In genomic region chr2:241560181-241560882, GRCh38 we compare ENCODE assay signal across 2 cellular contexts.
A peak's percentile ranks its signal among the peaks of the same experiment; 100 is the strongest.
TF ChIP-seq lines count a peak whose summit lies in the region.

No MANE protein-coding gene starts in this region.

TF ChIP-seq in HepG2, 621 proteins besides CTCF, POLR2A, EP300 and RAD21 (continues in another document):
- TF ChIP-seq SRF (IDR thresholded peaks at IDR 0.05; ENCODE audit: low read depth, low read length) (no peak), ZXDC (CRISPR knock-in tag; IDR thresholded peaks at IDR 0.05) (no peak), HCFC1 (IDR thresholded peaks at IDR 0.05; ENCODE audit: low read depth, low read length) (no peak), MYC (CRISPR knock-in tag; IDR thresholded peaks at IDR 0.05; ENCODE audit: borderline replicate concordance) (0 out of 2 replicates have a peak, but pooled peaks have one; percentile 28), ZNF616 (CRISPR knock-in tag; IDR thresholded peaks at IDR 0.05; ENCODE audit: low read depth) (no peak), ZNF646 (CRISPR knock-in tag; IDR thresholded peaks at IDR 0.05) (peak; percentile 39; the same call in 1 of the 2 replicates), ZNF709 (CRISPR knock-in tag; IDR thresholded peaks at IDR 0.05) (peak; percentile 42; the same call in 1 of the 2 replicates), NFIB (CRISPR knock-in tag; IDR thresholded peaks at IDR 0.05; ENCODE audit: borderline replicate concordance) (no peak), NR2F2 (IDR thresholded peaks at IDR 0.05; ENCODE audit: borderline replicate concordance, low read depth) (no peak), TP53 (CRISPR knock-in tag; conservative IDR thresholded peaks at IDR 0.05) (no peak), ARNT2 (CRISPR knock-in tag; IDR thresholded peaks at IDR 0.05; ENCODE audit: low read depth) (no peak), ZFP36L1 (CRISPR knock-in tag; IDR thresholded peaks at IDR 0.05) (peak; percentile 76; the same call in 1 of the 2 replicates), MYPOP (CRISPR knock-in tag; IDR thresholded peaks at IDR 0.05) (no peak), ZNF563 (CRISPR knock-in tag; IDR thresholded peaks at IDR 0.05) (peak; percentile 77; the same call in 1 of the 2 replicates), ZNF468 (CRISPR knock-in tag; IDR thresholded peaks at IDR 0.05) (0 out of 2 replicates have a peak, but pooled peaks have one; percentile 55)

TF ChIP-seq in GM12891, 5 proteins besides CTCF, POLR2A, EP300 and RAD21:
- TF ChIP-seq POLR2AphosphoS5 (IDR thresholded peaks at IDR 0.05; ENCODE audit: low read depth, low read length) (no peak), POU2F2 (IDR thresholded peaks at IDR 0.05; ENCODE audit: low read depth, low read length) (no peak), TAF1 (IDR thresholded peaks at IDR 0.05; ENCODE audit: low read depth, low read length) (no peak), SPI1 (IDR thresholded peaks at IDR 0.05; ENCODE audit: low read depth, low read length) (no peak), PAX5 (IDR thresholded peaks at IDR 0.05; ENCODE audit: insufficient read depth, low read length, severe bottlenecking) (no peak)
TF ChIP-seq in GM12891: peak in this region for 0.
